ENCODE assay signal across 7 cellular contexts in genomic region chr13:52337828-52338455, GRCh38.
DNase-seq lines count a peak whose midpoint lies in the region; ATAC-seq, FAIRE-seq and TF ChIP-seq lines count a peak whose summit lies in the region.
"Not testable (repeated sequence)": the region's sequence is repeated elsewhere in the genome, so short reads cannot be mapped to it uniquely, and the experiment has no call there.

No MANE protein-coding gene starts in this region.

- not testable (repeated sequence) for H3K27ac ChIP-seq in GM23248; mammary epithelial cell (ENCODE audit: insufficient read depth, low read depth, low read length); small intestine (ENCODE audit: low read depth in 1 of 2, low read length in 1 of 2)

- H3K4me2 ChIP-seq in GM23248 (ENCODE audit: unreplicated experiment); mammary epithelial cell (ENCODE audit: insufficient read depth, low read depth, low read length): not testable (repeated sequence)

- H3K27me3 ChIP-seq in GM23248 (replicated peaks; ENCODE audit: insufficient read depth); mammary epithelial cell (ENCODE audit: insufficient read depth, low read length); small intestine (ENCODE audit: control insufficient read depth in 2 of 2, insufficient read depth in 2 of 2, low read length in 2 of 2): not testable (repeated sequence)

- not testable (repeated sequence) for H3F3A ChIP-seq in GM23248 (ENCODE audit: insufficient read depth)

- H3K36me3 Mint-ChIP-seq in activated CD4-positive, alpha-beta T cell treated with anti-CD3 and anti-CD28 coated beads for 36 hours (ENCODE audit: low read depth); activated T-cell treated with anti-CD3 and anti-CD28 coated beads, Interleukin-2, amount 50 U/mL, for 72 hours (ENCODE audit: insufficient read depth in 2 of 2): not testable (repeated sequence)

- not testable (repeated sequence) for BruUV-seq in mammary epithelial cell (replicated peaks; lab: Mats Ljungman, UMichigan)

- DNase-seq in GM23248 (peak; percentile 34), NCI-H226 (peak; percentile 48), mammary epithelial cell (peak; percentile 69), kidney tubule cell (ENCODE audit: low spot score) (peak; percentile 33), small intestine (peak; percentile 19)
- not testable (repeated sequence) for DNase-seq in activated CD4-positive, alpha-beta T cell treated with anti-CD3 and anti-CD28 coated beads for 36 hours; activated T-cell treated with anti-CD3 and anti-CD28 coated beads, Interleukin-2, amount 50 U/mL, for 72 hours

- POLR2A ChIA-PET in activated CD4-positive, alpha-beta T cell treated with anti-CD3 and anti-CD28 coated beads for 36 hours (lab: Charles Lee) = not testable (repeated sequence)

- dilution Hi-C loops in mammary epithelial cell (cut with HindIII; ENCODE audit: low sequenced_read_pairs) = not testable (repeated sequence)

- H3K4me3 ChIP-seq in GM23248; mammary epithelial cell (replicated peaks in 1 of 3; ENCODE audit: insufficient read depth in 1 of 3, low read depth in 2 of 3, low read length in 3 of 3); small intestine (ENCODE audit: low read depth in 1 of 2, low read length in 2 of 2): not testable (repeated sequence)

- TF ChIP-seq CTCF in mammary epithelial cell (conservative IDR thresholded peaks at IDR 0.05 in 1 of 2, IDR thresholded peaks at IDR 0.05 in 1 of 2; ENCODE audit: extremely low read depth in 1 of 2, insufficient read depth in 1 of 2, low read depth in 1 of 2, low read length in 2 of 2) = not testable (repeated sequence)

- H3K4me1 Mint-ChIP-seq in activated CD4-positive, alpha-beta T cell treated with anti-CD3 and anti-CD28 coated beads for 36 hours; activated T-cell treated with anti-CD3 and anti-CD28 coated beads, Interleukin-2, amount 50 U/mL, for 72 hours (ENCODE audit: low read depth): not testable (repeated sequence)

- peak; percentile 53 for ATAC-seq in activated CD4-positive, alpha-beta T cell treated with anti-CD3 and anti-CD28 coated beads for 36 hours
- ATAC-seq in activated T-cell treated with anti-CD3 and anti-CD28 coated beads, Interleukin-2, amount 50 U/mL, for 72 hours (replicated peaks in 1 of 2) = peak; percentile 65 to 83

- H3K9ac ChIP-seq in GM23248; mammary epithelial cell (ENCODE audit: insufficient read depth, low read length): not testable (repeated sequence)

- not testable (repeated sequence) for H4K20me1 ChIP-seq in GM23248 (ENCODE audit: insufficient read depth); mammary epithelial cell (ENCODE audit: insufficient read depth, low read length)

- 66 to 79% methylated on average over 7 of the region's 7 CpGs for WGBS in GM23248 (ENCODE audit: low coverage in 1 of 2, low lambda C conversion rate in 2 of 2, missing lambda C conversion rate in 2 of 2), 2 experiments
- 85% methylated on average over 7 of the region's 7 CpGs for WGBS in mammary epithelial cell (ENCODE audit: low coverage, missing lambda C conversion rate)
- WGBS in small intestine, 3 donors = 66 to 75% (median 66%) methylated on average over 7 of the region's 7 CpGs

- not testable (repeated sequence) for FAIRE-seq in small intestine (lab: Jason Lieb, UNC)

- H3K9me2 ChIP-seq in GM23248 (ENCODE audit: insufficient read depth) = not testable (repeated sequence)

- H3K9me3 ChIP-seq in GM23248 (ENCODE audit: low read depth); mammary epithelial cell (replicated peaks; ENCODE audit: insufficient read depth, low read length); small intestine (ENCODE audit: control insufficient read depth, low read depth): not testable (repeated sequence)

- H3K79me2 ChIP-seq in GM23248 (ENCODE audit: insufficient read depth); mammary epithelial cell (ENCODE audit: insufficient read depth, low read length): not testable (repeated sequence)

- CTCF ChIA-PET in activated CD4-positive, alpha-beta T cell treated with anti-CD3 and anti-CD28 coated beads for 36 hours (lab: Charles Lee) = interaction anchor here (0.7 kb wide), 1 partner anchor 10 kb away, joined by 4 read pairs; no protein-coding TSS in a partner anchor
- CTCF ChIA-PET in mammary epithelial cell (lab: Charles Lee; ENCODE audit: low non-redundant PET) = not testable (repeated sequence)

- H3K27ac Mint-ChIP-seq in activated CD4-positive, alpha-beta T cell treated with anti-CD3 and anti-CD28 coated beads for 36 hours; activated T-cell treated with anti-CD3 and anti-CD28 coated beads, Interleukin-2, amount 50 U/mL, for 72 hours: not testable (repeated sequence)

- not testable (repeated sequence) for H3K4me3 Mint-ChIP-seq in activated CD4-positive, alpha-beta T cell treated with anti-CD3 and anti-CD28 coated beads for 36 hours; activated T-cell treated with anti-CD3 and anti-CD28 coated beads, Interleukin-2, amount 50 U/mL, for 72 hours

- H3K4me1 ChIP-seq in GM23248 (ENCODE audit: insufficient read depth); mammary epithelial cell (ENCODE audit: insufficient read depth, low read length); small intestine (ENCODE audit: control insufficient read depth in 2 of 2, insufficient read depth in 1 of 2, low read depth in 1 of 2, low read length in 1 of 2): not testable (repeated sequence)

- in situ Hi-C loops in GM23248 (cut with MboI); mammary epithelial cell (cut with MboI; ENCODE audit: low sequenced_read_pairs in 2 of 2): not testable (repeated sequence)

- intact Hi-C loops in activated CD4-positive, alpha-beta T cell treated with anti-CD3 and anti-CD28 coated beads for 36 hours (cut with DNase I, micrococcal nuclease); mammary epithelial cell (cut with micrococcal nuclease): not testable (repeated sequence)

- not testable (repeated sequence) for H3K36me3 ChIP-seq in GM23248 (ENCODE audit: low read depth); mammary epithelial cell (ENCODE audit: insufficient read depth, low read length); small intestine (ENCODE audit: control insufficient read depth in 2 of 2, insufficient read depth in 2 of 2, low read length in 2 of 2)

- not testable (repeated sequence) for H3K27me3 Mint-ChIP-seq in activated CD4-positive, alpha-beta T cell treated with anti-CD3 and anti-CD28 coated beads for 36 hours; activated T-cell treated with anti-CD3 and anti-CD28 coated beads, Interleukin-2, amount 50 U/mL, for 72 hours (ENCODE audit: low read depth)

- H3K9me3 Mint-ChIP-seq in activated CD4-positive, alpha-beta T cell treated with anti-CD3 and anti-CD28 coated beads for 36 hours (ENCODE audit: low read depth); activated T-cell treated with anti-CD3 and anti-CD28 coated beads, Interleukin-2, amount 50 U/mL, for 72 hours: not testable (repeated sequence)

- not testable (repeated sequence) for H2AFZ ChIP-seq in GM23248; mammary epithelial cell (ENCODE audit: low read depth, low read length)
